ENCODE assay signal across 23 cellular contexts in genomic region chr7:107494910-107495309, GRCh38. TPM values are rescaled to one million over a fixed set of nuclear protein-coding genes. Genes with fewer than 3 reads are reported as not detected.
"Had no signal": no experiment of that assay in that cellular context is flagged by ENCODE, and none has a peak within 500 bp of the region (broad histone marks: within the 10 kb centered on the region; RNA-seq: fewer than 3 reads in every experiment).

No MANE protein-coding gene starts in this region.

- H3K9me3 Mint-ChIP-seq: stimulated activated naive CD8-positive, alpha-beta T cell treated with anti-CD3 and anti-CD28 coated beads, Interleukin-15, Interleukin-2, amounts not matched to agents 100 ng/mL and 50 ng/mL, for 24 hours had no signal

- H3K36me3 ChIP-seq: breast epithelium, neural progenitor cell, prostate gland, right atrium auricular region, WERI-Rb-1 had no signal

- H3K4me3 ChIP-seq: breast epithelium, neural progenitor cell, prostate gland, right atrium auricular region, tibial nerve had no signal

- H3K4me3 Mint-ChIP-seq: activated naive CD4-positive, alpha-beta T cell treated with anti-CD3 and anti-CD28 coated beads, Interleukin-2, amount 50 U/mL, for 24 hours; neural progenitor cell; stimulated activated naive CD8-positive, alpha-beta T cell treated with anti-CD3 and anti-CD28 coated beads, Interleukin-15, Interleukin-2, amounts not matched to agents 100 ng/mL and 50 ng/mL, for 24 hours had no signal

- H3K27me3 ChIP-seq: breast epithelium, neural progenitor cell, right atrium auricular region, tibial nerve had no signal

- H3K4me2 ChIP-seq: neural progenitor cell had no signal

- H2AFZ ChIP-seq: neural progenitor cell had no signal

- H3K9me3 ChIP-seq: breast epithelium, prostate gland, right atrium auricular region, tibial nerve had no signal

- H3K27ac Mint-ChIP-seq: activated naive CD4-positive, alpha-beta T cell treated with anti-CD3 and anti-CD28 coated beads, Interleukin-2, amount 50 U/mL, for 24 hours; neural progenitor cell; stimulated activated naive CD8-positive, alpha-beta T cell treated with anti-CD3 and anti-CD28 coated beads, Interleukin-15, Interleukin-2, amounts not matched to agents 100 ng/mL and 50 ng/mL, for 24 hours had no signal

- DNase-seq: activated CD4-positive, alpha-beta T cell treated with anti-CD3 and anti-CD28 coated beads, Interleukin-2, amount 50 U/mL, for 4 hours; activated gamma-delta T cell; dermis blood vessel endothelial cell; effector memory CD4-positive, alpha-beta T cell; foreskin fibroblast; glutamatergic neuron; hypothalamus; T-helper 2 cell; WERI-Rb-1 had no signal

- H3K9ac ChIP-seq: neural progenitor cell had no signal

- H3K27me3 Mint-ChIP-seq: activated naive CD4-positive, alpha-beta T cell treated with anti-CD3 and anti-CD28 coated beads, Interleukin-2, amount 50 U/mL, for 24 hours; stimulated activated naive CD8-positive, alpha-beta T cell treated with anti-CD3 and anti-CD28 coated beads, Interleukin-15, Interleukin-2, amounts not matched to agents 100 ng/mL and 50 ng/mL, for 24 hours had no signal

- H3K27ac ChIP-seq: breast epithelium, neural progenitor cell, prostate gland, right atrium auricular region, tibial nerve, WERI-Rb-1 had no signal

- H3K4me1 ChIP-seq: breast epithelium, neural progenitor cell, prostate gland had no signal

- ATAC-seq: left lobe of liver had no signal

RNA-seq across cellular contexts. Expression of gene GPR22, which starts 25.1 kb away (rescaled TPM):
- total RNA-seq: activated CD8-positive, alpha-beta memory T cell treated with anti-CD3 and anti-CD28 coated beads for 36 hours; astrocyte; breast epithelium; endothelial cell of umbilical vein; left lobe of liver; osteoblast; prostate gland; tibial nerve had no signal
- polyA plus RNA-seq: endothelial cell of umbilical vein, keratinocyte, mammary epithelial cell had no signal
